ENCODE assay signal across 8 cellular contexts in the genomic region with DNA sequence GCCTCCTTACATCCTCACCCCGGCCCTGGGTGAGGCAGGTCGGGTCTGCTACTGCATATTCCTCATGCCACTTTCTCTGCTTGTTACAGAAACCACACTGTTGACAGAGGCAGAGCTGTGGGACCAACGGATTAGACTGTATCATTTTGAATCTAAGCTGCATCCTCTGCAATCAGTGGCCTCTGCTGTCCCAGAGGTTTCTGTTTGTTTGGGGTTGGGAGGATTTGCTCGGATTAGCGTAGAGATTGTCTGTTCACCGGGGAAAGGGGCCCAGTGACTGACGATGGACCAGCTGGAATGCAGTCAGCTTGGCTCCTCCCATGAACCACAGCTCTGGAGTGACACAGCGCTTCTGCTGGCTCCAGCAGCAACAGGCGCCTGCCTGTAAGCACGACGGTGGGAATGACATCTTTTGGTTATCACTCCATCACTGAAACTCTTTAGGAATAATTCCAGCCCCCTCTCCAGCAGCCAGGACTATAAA. TPM values are rescaled to one million over a fixed set of nuclear protein-coding genes. Genes with fewer than 3 reads are reported as not detected.
DNase-seq lines count a peak whose midpoint lies in the region; ATAC-seq and TF ChIP-seq lines count a peak whose summit lies in the region.

No MANE protein-coding gene starts in this region.

- peak; percentile 80 for ATAC-seq in RWPE2 (ENCODE audit: low read depth)

- peak overlapping the region; percentile 48 for H3K4me2 ChIP-seq in trophoblast cell (ENCODE audit: low read length)

- H3K23ac ChIP-seq in trophoblast cell (ENCODE audit: low read length): no peak overlapping the region

- H3K4ac ChIP-seq in trophoblast cell (ENCODE audit: low read depth, low read length): no peak overlapping the region

- no peaks in the 10 kb centered on the region for H3K36me3 ChIP-seq in RWPE2 (ENCODE audit: low read depth)
- no peaks in the 10 kb centered on the region for H3K36me3 ChIP-seq in trophoblast cell (ENCODE audit: control insufficient read depth in 1 of 2, insufficient read depth in 2 of 2, low read length in 2 of 2)

- POLR2A ChIA-PET in GM10248 (lab: Yijun Ruan, JAX): no interaction called here

- TF ChIP-seq CTCF in RWPE2 (IDR thresholded peaks at IDR 0.05; ENCODE audit: poor library complexity, severe bottlenecking): no peak
- no peak for TF ChIP-seq CTCF in glutamatergic neuron (IDR thresholded peaks at IDR 0.05; ENCODE audit: partially characterized antibody, unreplicated experiment)
- no peak for TF ChIP-seq CTCF in GM13976 (IDR thresholded peaks at IDR 0.05; ENCODE audit: borderline replicate concordance, control extremely low read depth, extremely low read depth, insufficient read depth, missing control alignments)
- no peak for TF ChIP-seq CTCF in GM10248 (IDR thresholded peaks at IDR 0.05; ENCODE audit: control extremely low read depth, extremely low read depth, low read depth, missing control alignments)

- H3K27ac Mint-ChIP-seq in glutamatergic neuron (ENCODE audit: unreplicated experiment): no peak overlapping the region

- H3K27ac ChIP-seq in RWPE2 (ENCODE audit: poor library complexity, severe bottlenecking): no peak overlapping the region
- H3K27ac ChIP-seq in trophoblast cell (ENCODE audit: low read depth, low read length): peak overlapping the region; percentile 31

- H3K14ac ChIP-seq in trophoblast cell (ENCODE audit: low read length): peak overlapping the region; percentile 59

- no peak overlapping the region for H3K9ac ChIP-seq in trophoblast cell (ENCODE audit: low read length)

- peak overlapping the region; percentile 35 for H3K4me3 Mint-ChIP-seq in glutamatergic neuron (ENCODE audit: unreplicated experiment)

- no peak overlapping the region for H4K12ac ChIP-seq in trophoblast cell (ENCODE audit: low read depth, low read length)

- peaks cover 2% of the 10 kb centered on the region for H3K27me3 Mint-ChIP-seq in glutamatergic neuron (ENCODE audit: unreplicated experiment)

- peak overlapping the region; percentile 76 for H4K91ac ChIP-seq in trophoblast cell (ENCODE audit: low read depth, low read length)

- CTCF ChIA-PET in GM10248 (lab: Yijun Ruan, JAX): interaction anchor here (1.3 kb wide), 1 partner anchor 16 kb away, joined by 3 read pairs; no protein-coding TSS in a partner anchor

- H3K27me3 ChIP-seq in RWPE2 (ENCODE audit: insufficient read depth, poor library complexity, severe bottlenecking) (no peaks in the 10 kb centered on the region), trophoblast cell (ENCODE audit: insufficient read depth, low read length) (no peaks in the 10 kb centered on the region)

- peak overlapping the region; percentile 67 for H2BK5ac ChIP-seq in trophoblast cell (ENCODE audit: low read depth, low read length, poor library complexity)

- H3K4me1 Mint-ChIP-seq in glutamatergic neuron (ENCODE audit: low read depth, unreplicated experiment): peaks cover 5% of the 10 kb centered on the region

- H2AK5ac ChIP-seq in trophoblast cell (ENCODE audit: low read length): peak overlapping the region; percentile 27

- H3K4me1 ChIP-seq in RWPE2 (ENCODE audit: insufficient read depth, poor library complexity, severe bottlenecking): peaks cover 6% of the 10 kb centered on the region
- H3K4me1 ChIP-seq in trophoblast cell (ENCODE audit: control insufficient read depth in 1 of 2, insufficient read depth in 2 of 2, low read length in 2 of 2): peaks cover 13% of the 10 kb centered on the region in 2 experiments

- H3K9me3 Mint-ChIP-seq in glutamatergic neuron (ENCODE audit: unreplicated experiment): no peaks in the 10 kb centered on the region

- H3K79me2 ChIP-seq in trophoblast cell (ENCODE audit: control insufficient read depth, insufficient read depth, low read length, poor library complexity): no peaks in the 10 kb centered on the region

- H3K79me1 ChIP-seq in trophoblast cell (ENCODE audit: low read length): peaks cover 14% of the 10 kb centered on the region

- peak overlapping the region; percentile 77 for H2BK120ac ChIP-seq in trophoblast cell (ENCODE audit: insufficient read depth, low read length, poor library complexity)

- WGBS in trophoblast cell (ENCODE audit: extremely low coverage, insufficient coverage, insufficient read length): no CpG with 5 or more reads among the region's 11 CpGs

- H2AFZ ChIP-seq in trophoblast cell (ENCODE audit: insufficient read depth, low read length, poor library complexity): peak overlapping the region; percentile 50

- DNase-seq in ELR (ENCODE audit: low read depth): peak; percentile 84
- DNase-seq in RWPE2 (ENCODE audit: low spot score): no peak
- peak; percentile 58 for DNase-seq in glutamatergic neuron
- DNase-seq in trophoblast cell: peak; percentile 77 to 81
- no peak for DNase-seq in KG1 (lab: John Stamatoyannopoulos, UW)
- DNase-seq in HuH-7.5 (ENCODE audit: low spot score): no peak
- DNase-seq in GM13976 (ENCODE audit: low spot score): no peak
- DNase-seq in GM10248 (ENCODE audit: extremely low spot score): no peak

- peak overlapping the region; percentile 30 for H2BK12ac ChIP-seq in trophoblast cell (ENCODE audit: low read length)

- in situ Hi-C loops in GM13976 (cut with MboI; ENCODE audit: low sequenced_read_pairs, unreplicated experiment): no loop called here

- H4K8ac ChIP-seq in trophoblast cell (ENCODE audit: low read depth, low read length): peak overlapping the region; percentile 72

- no peaks in the 10 kb centered on the region for H3K36me3 Mint-ChIP-seq in glutamatergic neuron (ENCODE audit: unreplicated experiment)

- H3K4me3 ChIP-seq in RWPE2 (ENCODE audit: severe bottlenecking) (no peak overlapping the region), trophoblast cell (ENCODE audit: low read depth, low read length) (no peak overlapping the region)

- no peak overlapping the region for H3K18ac ChIP-seq in trophoblast cell (ENCODE audit: low read length)

- H3K9me3 ChIP-seq in RWPE2 (ENCODE audit: severe bottlenecking): no peaks in the 10 kb centered on the region
- H3K9me3 ChIP-seq in trophoblast cell (ENCODE audit: insufficient read depth, low read depth, low read length): no peaks in the 10 kb centered on the region

RNA-seq across cellular contexts. Expression of a gene that starts 37.3 kb away (rescaled TPM):
- total RNA-seq in glutamatergic neuron (ENCODE audit: unreplicated experiment): 0.66 TPM
- 4.2 and 4.4 TPM in 2 replicates for polyA plus RNA-seq in trophoblast cell (2013)

Comparison
In these comparisons a context has a peak if more than half of its experiments do, and no peak if none do; other contexts are left out.
1. DNase-seq: peak in ELR (single experiment), glutamatergic neuron (single experiment) and trophoblast cell (2 of 2); none in RWPE2 (single experiment), KG1 (single experiment), HuH-7.5 (single experiment), GM13976 (single experiment) and GM10248 (single experiment).